Comparison of ENCODE assay signal across 24 cellular contexts in genomic region chr1:215399787-215400186, GRCh38.
DNase-seq lines count a peak whose midpoint lies in the region; FAIRE-seq and TF ChIP-seq lines count a peak whose summit lies in the region.
"Had no signal": no experiment of that assay in that cellular context is flagged by ENCODE, and none has a peak within 500 bp of the region (broad histone marks: within the 10 kb centered on the region; RNA-seq: fewer than 3 reads in every experiment).

No MANE protein-coding gene starts in this region.

- DNase-seq in D721Med (ENCODE audit: insufficient read length, low spot score), result no peak
- no peak for DNase-seq in stimulated activated CD4-positive, alpha-beta T cell treated with anti-CD3 and anti-CD28 coated beads, Interleukin-1b, Interleukin-23, amount 100 ng/mL, for 48 hours
- DNase-seq: 8988T; ACHN; AML-193; BE2C; C1 segment of cervical spinal cord; Caco-2; Calu3; CD4-positive, alpha-beta memory T cell; CD4-positive, alpha-beta T cell; CD4-positive, CD25-positive, alpha-beta regulatory T cell; CD8-positive, alpha-beta memory T cell; CD8-positive, alpha-beta T cell; COR-L47; DMS 273 treated with DMSO at 0.1 percent for 48 hours; DMS153; DMS53; DMS79; DMS79 treated with DMSO at 0.1 percent for 48 hours; DND-41; EL had no signal

- peak; percentile 38 for FAIRE-seq in D721Med (lab: Jason Lieb, UNC)
- FAIRE-seq: A204.1, A549 had no signal

- no peak for TF ChIP-seq CTCF in D721Med (IDR thresholded peaks at IDR 0.05; ENCODE audit: insufficient read depth, missing control alignments)
